ENCODE assay signal across 8 cellular contexts in the genomic region with DNA sequence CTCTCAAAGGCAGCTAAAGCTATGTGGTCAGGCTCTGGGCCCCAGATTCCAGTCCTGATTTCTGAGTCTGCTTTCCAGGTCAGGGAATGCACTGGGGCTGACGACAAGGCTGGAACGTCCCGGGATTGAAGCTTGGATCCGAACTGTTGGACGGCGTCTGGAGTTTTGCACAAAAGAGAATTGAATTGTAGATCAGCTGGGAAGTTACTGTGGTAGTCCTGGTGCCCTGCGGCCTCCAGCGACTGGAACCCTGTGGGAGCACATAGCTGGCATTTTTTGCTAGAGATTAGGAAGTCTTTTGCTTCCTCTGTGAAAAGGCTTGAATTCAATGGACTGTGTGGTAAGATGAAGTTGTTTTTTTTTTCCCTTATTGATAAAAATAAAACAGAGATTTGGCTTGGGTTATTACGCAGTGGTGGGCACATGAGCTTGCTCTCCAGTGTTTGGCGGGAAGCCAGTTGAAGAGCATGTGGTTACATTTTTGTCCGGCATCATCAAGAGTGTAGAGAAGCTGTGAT. TPM values are rescaled to one million over a fixed set of nuclear protein-coding genes. Genes with fewer than 3 reads are reported as not detected.
DNase-seq lines count a peak whose midpoint lies in the region; ATAC-seq and TF ChIP-seq lines count a peak whose summit lies in the region.

A gene (plus strand): TSS at position 51 of the 518 bp plus-strand sequence.

- H3K27me3 ChIP-seq in hepatocyte (no peaks in the 10 kb centered on the region), smooth muscle cell (ENCODE audit: low read depth) (no peaks in the 10 kb centered on the region)

- no peak within 1 kb of the TSS for H3K9ac ChIP-seq in smooth muscle cell (ENCODE audit: low read depth)

- no peak within 1 kb of the TSS for H2AFZ ChIP-seq in hepatocyte
- H2AFZ ChIP-seq in smooth muscle cell (ENCODE audit: low read depth): peak within 1 kb of the TSS; percentile 86

- ATAC-seq in GM21825 (IDR thresholded peaks at IDR 0.05; ENCODE audit: unreplicated experiment): no peak

- TF ChIP-seq CTCF in astrocyte of the spinal cord (IDR thresholded peaks at IDR 0.05; ENCODE audit: low read depth, low read length): no peak
- TF ChIP-seq CTCF in hepatocyte (IDR thresholded peaks at IDR 0.05; ENCODE audit: poor library complexity): no peak
- no peak for TF ChIP-seq CTCF in smooth muscle cell (IDR thresholded peaks at IDR 0.05; ENCODE audit: borderline replicate concordance, insufficient read depth, poor library complexity, severe bottlenecking)

- H3K9me2 ChIP-seq in hepatocyte (replicated peaks; ENCODE audit: insufficient read depth): no peaks in the 10 kb centered on the region

- WGBS in hepatocyte (ENCODE audit: low lambda C conversion rate, missing lambda C conversion rate): 67% methylated on average over 11 of the region's 11 CpGs
- 17% methylated on average over 11 of the region's 11 CpGs for WGBS in smooth muscle cell (ENCODE audit: low lambda C conversion rate)

- H3K79me2 ChIP-seq in hepatocyte (no peaks in the 10 kb centered on the region), smooth muscle cell (ENCODE audit: low read depth) (no peaks in the 10 kb centered on the region)

- H3K9me3 ChIP-seq in hepatocyte (ENCODE audit: low read depth): no peaks in the 10 kb centered on the region
- no peaks in the 10 kb centered on the region for H3K9me3 ChIP-seq in smooth muscle cell (replicated peaks; ENCODE audit: low read depth)

- DNase-seq in HT1080 (ENCODE audit: low read depth) (no peak), astrocyte of the spinal cord (ENCODE audit: low read depth, low spot score) (peak; percentile 35), hepatocyte (ENCODE audit: low spot score) (no peak), smooth muscle cell (lab: John Stamatoyannopoulos, UW; ENCODE audit: unreplicated experiment) (no peak), amniotic stem cell (lab: John Stamatoyannopoulos, UW) (no peak), activated T-cell treated with anti-CD3 and anti-CD28 coated beads for 4 hours (no peak)
- no peak for DNase-seq in effector CD8-positive, alpha-beta T cell (lab: John Stamatoyannopoulos, UW)

- H3K36me3 ChIP-seq in hepatocyte (replicated peaks; ENCODE audit: insufficient read depth, low read depth): no peaks in the 10 kb centered on the region
- H3K36me3 ChIP-seq in smooth muscle cell (ENCODE audit: low read depth): no peaks in the 10 kb centered on the region

- H3K27ac ChIP-seq in hepatocyte (no peak within 1 kb of the TSS), smooth muscle cell (ENCODE audit: low read depth) (peak within 1 kb of the TSS; percentile 45)

- no peaks in the 10 kb centered on the region for H3K4me1 ChIP-seq in hepatocyte (ENCODE audit: insufficient read depth)
- H3K4me1 ChIP-seq in smooth muscle cell (ENCODE audit: low read depth): peaks cover 4% of the 10 kb centered on the region

- in situ Hi-C loops in astrocyte of the spinal cord (cut with HindIII; ENCODE audit: low sequenced_read_pairs): no loop called here

- H3K4me3 ChIP-seq in astrocyte of the spinal cord (ENCODE audit: low read depth, low read length) (no peak within 1 kb of the TSS), hepatocyte (no peak within 1 kb of the TSS), smooth muscle cell (no peak within 1 kb of the TSS)

- H3K4me2 ChIP-seq in hepatocyte: no peak within 1 kb of the TSS
- peak within 1 kb of the TSS; percentile 60 for H3K4me2 ChIP-seq in smooth muscle cell

- H3F3A ChIP-seq in smooth muscle cell (ENCODE audit: low read depth): peaks cover 5% of the 10 kb centered on the region

- H4K20me1 ChIP-seq in hepatocyte (ENCODE audit: insufficient read depth, poor library complexity, severe bottlenecking): no peaks in the 10 kb centered on the region
- no peaks in the 10 kb centered on the region for H4K20me1 ChIP-seq in smooth muscle cell (ENCODE audit: low read depth)

RNA-seq across cellular contexts. Expression of the gene that starts here (rescaled TPM):
- 132 and 150 TPM in 2 replicates for total RNA-seq in HT1080 (2014; rRNA removed; shearing (Covaris generic))
- polyA plus RNA-seq in HT1080 (2015; cell fraction: cytosol; rRNA removed): 98.1 and 109 TPM in 2 replicates
- 158 and 163 TPM in 2 replicates for polyA plus RNA-seq in HT1080 (2015; cell fraction: nucleus; rRNA removed)
- 24.3 and 31.1 TPM in 2 replicates for total RNA-seq in hepatocyte
- polyA plus RNA-seq in hepatocyte: 42.5 and 55.4 TPM in 2 replicates
- 62.7 and 67.6 TPM in 2 replicates for total RNA-seq in smooth muscle cell
- polyA plus RNA-seq in smooth muscle cell: 123 and 134 TPM in 2 replicates
